Comparison of ENCODE assay signal across 2 cellular contexts in the genomic region with DNA sequence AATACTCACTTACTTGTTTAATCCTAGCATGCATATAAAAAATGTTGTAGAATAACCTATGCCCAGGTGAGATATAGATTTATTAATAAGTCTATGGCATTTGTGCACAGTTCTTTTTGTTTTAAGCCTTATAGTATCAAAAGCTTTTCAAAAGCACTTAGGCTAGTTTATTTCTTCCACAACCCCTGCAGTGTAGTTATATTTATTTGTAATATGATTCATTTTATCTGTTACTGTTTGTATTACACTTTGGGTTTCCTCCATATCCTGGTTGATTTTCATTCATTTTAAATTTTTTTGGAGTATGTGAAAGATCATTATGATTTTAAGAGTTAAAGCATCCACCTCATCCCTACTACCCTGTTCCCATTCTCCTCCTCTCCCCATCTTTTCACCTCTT.
TF ChIP-seq lines count a peak whose summit lies in the region.

No MANE protein-coding gene starts in this region.

TF ChIP-seq in A549, 52 proteins besides CTCF, POLR2A, EP300 and RAD21:
- TF ChIP-seq, protein P1, sequence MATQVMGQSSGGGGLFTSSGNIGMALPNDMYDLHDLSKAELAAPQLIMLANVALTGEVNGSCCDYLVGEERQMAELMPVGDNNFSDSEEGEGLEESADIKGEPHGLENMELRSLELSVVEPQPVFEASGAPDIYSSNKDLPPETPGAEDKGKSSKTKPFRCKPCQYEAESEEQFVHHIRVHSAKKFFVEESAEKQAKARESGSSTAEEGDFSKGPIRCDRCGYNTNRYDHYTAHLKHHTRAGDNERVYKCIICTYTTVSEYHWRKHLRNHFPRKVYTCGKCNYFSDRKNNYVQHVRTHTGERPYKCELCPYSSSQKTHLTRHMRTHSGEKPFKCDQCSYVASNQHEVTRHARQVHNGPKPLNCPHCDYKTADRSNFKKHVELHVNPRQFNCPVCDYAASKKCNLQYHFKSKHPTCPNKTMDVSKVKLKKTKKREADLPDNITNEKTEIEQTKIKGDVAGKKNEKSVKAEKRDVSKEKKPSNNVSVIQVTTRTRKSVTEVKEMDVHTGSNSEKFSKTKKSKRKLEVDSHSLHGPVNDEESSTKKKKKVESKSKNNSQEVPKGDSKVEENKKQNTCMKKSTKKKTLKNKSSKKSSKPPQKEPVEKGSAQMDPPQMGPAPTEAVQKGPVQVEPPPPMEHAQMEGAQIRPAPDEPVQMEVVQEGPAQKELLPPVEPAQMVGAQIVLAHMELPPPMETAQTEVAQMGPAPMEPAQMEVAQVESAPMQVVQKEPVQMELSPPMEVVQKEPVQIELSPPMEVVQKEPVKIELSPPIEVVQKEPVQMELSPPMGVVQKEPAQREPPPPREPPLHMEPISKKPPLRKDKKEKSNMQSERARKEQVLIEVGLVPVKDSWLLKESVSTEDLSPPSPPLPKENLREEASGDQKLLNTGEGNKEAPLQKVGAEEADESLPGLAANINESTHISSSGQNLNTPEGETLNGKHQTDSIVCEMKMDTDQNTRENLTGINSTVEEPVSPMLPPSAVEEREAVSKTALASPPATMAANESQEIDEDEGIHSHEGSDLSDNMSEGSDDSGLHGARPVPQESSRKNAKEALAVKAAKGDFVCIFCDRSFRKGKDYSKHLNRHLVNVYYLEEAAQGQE (IDR thresholded peaks at IDR 0.05) = no peak
- TF ChIP-seq RCOR1 (IDR thresholded peaks at IDR 0.05; ENCODE audit: low read depth, low read length) = no peak
- no peak for TF ChIP-seq KDM5A (IDR thresholded peaks at IDR 0.05)
- TF ChIP-seq RNF2 (IDR thresholded peaks at IDR 0.05; ENCODE audit: borderline replicate concordance, low read depth) = no peak
- TF ChIP-seq, protein P2, sequence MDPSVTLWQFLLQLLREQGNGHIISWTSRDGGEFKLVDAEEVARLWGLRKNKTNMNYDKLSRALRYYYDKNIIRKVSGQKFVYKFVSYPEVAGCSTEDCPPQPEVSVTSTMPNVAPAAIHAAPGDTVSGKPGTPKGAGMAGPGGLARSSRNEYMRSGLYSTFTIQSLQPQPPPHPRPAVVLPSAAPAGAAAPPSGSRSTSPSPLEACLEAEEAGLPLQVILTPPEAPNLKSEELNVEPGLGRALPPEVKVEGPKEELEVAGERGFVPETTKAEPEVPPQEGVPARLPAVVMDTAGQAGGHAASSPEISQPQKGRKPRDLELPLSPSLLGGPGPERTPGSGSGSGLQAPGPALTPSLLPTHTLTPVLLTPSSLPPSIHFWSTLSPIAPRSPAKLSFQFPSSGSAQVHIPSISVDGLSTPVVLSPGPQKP (IDR thresholded peaks at IDR 0.05; ENCODE audit: low read depth, low read length) = no peak
- no peak for TF ChIP-seq POLR2AphosphoS2 (conservative IDR thresholded peaks at IDR 0.05; ENCODE audit: low read length)
- no peak for TF ChIP-seq MAFK (IDR thresholded peaks at IDR 0.05; ENCODE audit: partially characterized antibody)
- no peak for TF ChIP-seq FOSL2 (IDR thresholded peaks at IDR 0.05)
- no peak for TF ChIP-seq FOSL2 (CRISPR knock-in tag; IDR thresholded peaks at IDR 0.05)
- TF ChIP-seq TP53 (CRISPR knock-in tag; IDR thresholded peaks at IDR 0.05) = no peak

TF ChIP-seq in IMR-90, 13 proteins besides CTCF, POLR2A, EP300 and RAD21:
- TF ChIP-seq MAFK (IDR thresholded peaks at IDR 0.05; ENCODE audit: low read depth, low read length) = no peak
- TF ChIP-seq NFE2L2 (IDR thresholded peaks at IDR 0.05; ENCODE audit: low read depth, low read length) = no peak
- no peak for TF ChIP-seq CEBPB (IDR thresholded peaks at IDR 0.05; ENCODE audit: low read depth, low read length)
- TF ChIP-seq BHLHE40 (IDR thresholded peaks at IDR 0.05; ENCODE audit: low read depth, low read length) = no peak
- TF ChIP-seq, protein P3, sequence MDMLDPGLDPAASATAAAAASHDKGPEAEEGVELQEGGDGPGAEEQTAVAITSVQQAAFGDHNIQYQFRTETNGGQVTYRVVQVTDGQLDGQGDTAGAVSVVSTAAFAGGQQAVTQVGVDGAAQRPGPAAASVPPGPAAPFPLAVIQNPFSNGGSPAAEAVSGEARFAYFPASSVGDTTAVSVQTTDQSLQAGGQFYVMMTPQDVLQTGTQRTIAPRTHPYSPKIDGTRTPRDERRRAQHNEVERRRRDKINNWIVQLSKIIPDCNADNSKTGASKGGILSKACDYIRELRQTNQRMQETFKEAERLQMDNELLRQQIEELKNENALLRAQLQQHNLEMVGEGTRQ (IDR thresholded peaks at IDR 0.05; ENCODE audit: low read depth, low read length) = no peak
- no peak for TF ChIP-seq CHD1 (IDR thresholded peaks at IDR 0.05; ENCODE audit: low read depth, low read length)
- no peak for TF ChIP-seq SMC3 (IDR thresholded peaks at IDR 0.05; ENCODE audit: low read depth, low read length)
- TF ChIP-seq, protein P2 (IDR thresholded peaks at IDR 0.05; ENCODE audit: borderline replicate concordance, low read depth, low read length) = no peak
- TF ChIP-seq MAZ (IDR thresholded peaks at IDR 0.05; ENCODE audit: borderline replicate concordance, low read depth, low read length) = no peak
